In genomic region chr15:82571722-82572222, GRCh38 we compare ENCODE assay signal across 8 cellular contexts. TPM values are rescaled to one million over a fixed set of nuclear protein-coding genes. Genes with fewer than 3 reads are reported as not detected.
DNase-seq lines count a peak whose midpoint lies in the region; ATAC-seq, FAIRE-seq and TF ChIP-seq lines count a peak whose summit lies in the region.

No MANE protein-coding gene starts in this region.

- no peak for TF ChIP-seq POLR2A in GM12892 (IDR thresholded peaks at IDR 0.05; ENCODE audit: low read depth, low read length)

- no peak for TF ChIP-seq CTCF in HFFc6 (IDR thresholded peaks at IDR 0.05)

- H3K4me3 Mint-ChIP-seq in HFFc6 = peak overlapping the region; percentile 88

- H3K4me1 Mint-ChIP-seq in HFFc6 (ENCODE audit: low read depth) = peaks cover 37% of the 10 kb centered on the region

- H3K36me3 Mint-ChIP-seq in HFFc6 (ENCODE audit: low read depth) = no peaks in the 10 kb centered on the region

- FAIRE-seq in GM12892 (lab: Jason Lieb, UNC) = no peak

- no peaks in the 10 kb centered on the region; the same call in 1 of the 2 replicates for H3K27me3 Mint-ChIP-seq in HFFc6 (ENCODE audit: insufficient read depth)

- in situ Hi-C loops in SK-MEL-5 (cut with HindIII; ENCODE audit: low pct_unique_long_range_greater_than_20kb, low sequenced_read_pairs) = no loop called here

- peak; percentile 78 for DNase-seq in HFFc6
- peak; percentile 77 for DNase-seq in SK-MEL-5 (ENCODE audit: low read depth, low spot score)
- DNase-seq in globus pallidus (ENCODE audit: low spot score) = peak; percentile 90
- peak in 55 of 56 donors; percentile 22 to 91 (median 77) for DNase-seq in nucleus accumbens (lab: John Stamatoyannopoulos, UW)
- no peak for DNase-seq in GM12892 (ENCODE audit: insufficient read length)

- peak overlapping the region; percentile 86 for H3K27ac Mint-ChIP-seq in HFFc6

- no peaks in the 10 kb centered on the region for H3K9me3 Mint-ChIP-seq in HFFc6

- ATAC-seq in HG03565 (IDR thresholded peaks at IDR 0.05; ENCODE audit: unreplicated experiment) (no peak), GM18498 (IDR thresholded peaks at IDR 0.05; ENCODE audit: unreplicated experiment) (no peak), GM21717 (IDR thresholded peaks at IDR 0.05; ENCODE audit: unreplicated experiment) (no peak)

RNA-seq across cellular contexts. Expression of gene RPS17, which starts 31.5 kb away (rescaled TPM):
- total RNA-seq in HFFc6 (2021; fragmentation: NEBNext Ultra II Directional; extraction: Animal tissue kit (Norgen Biotek cat#: 25700)) = 1,000 to 10,000 TPM; 1,467 to 1,843 (median 1,822) TPM
- 4,693 and 4,992 TPM in 2 replicates for total RNA-seq in SK-MEL-5 (2014; rRNA removed; shearing (Covaris generic))
- 3,622 and 4,338 TPM in 2 replicates for polyA plus RNA-seq in SK-MEL-5 (2015; cell fraction: cytosol; rRNA removed)
- polyA plus RNA-seq in SK-MEL-5 (2015; cell fraction: nucleus; rRNA removed) = 660 and 833 TPM in 2 replicates
- polyA plus RNA-seq in GM12892 (2012; ENCODE audit: missing spikeins) = 10,271 TPM
